In genomic region chr14:22432348-22432976, GRCh38 we compare ENCODE assay signal across 8 cellular contexts.
A peak's percentile ranks its signal among the peaks of the same experiment; 100 is the strongest.
DNase-seq lines count a peak whose midpoint lies in the region; ATAC-seq and TF ChIP-seq lines count a peak whose summit lies in the region.

No MANE protein-coding gene starts in this region.

- TF ChIP-seq POLR2A in transverse colon (IDR thresholded peaks at IDR 0.05): no peak

- H3K4me3 ChIP-seq in Loucy (ENCODE audit: low read length, poor library complexity, severe bottlenecking): peak overlapping the region; percentile 52
- H3K4me3 ChIP-seq in transverse colon: no peak overlapping the region

- peak overlapping the region; percentile 88 for H3K27ac Mint-ChIP-seq in Calu3 (ENCODE audit: unreplicated experiment)
- peak overlapping the region; percentile 48; the same call in 1 of the 2 replicates for H3K27ac Mint-ChIP-seq in WTC11
- H3K27ac Mint-ChIP-seq in immature natural killer cell: peak overlapping the region; percentile 9 to 98 (median 87)

- H4K20me1 ChIP-seq in Loucy (ENCODE audit: insufficient read depth, low read length, poor library complexity, severe bottlenecking): no peaks in the 10 kb centered on the region

- H3K9me3 ChIP-seq in Loucy (ENCODE audit: insufficient read depth, low read depth, low read length) (no peaks in the 10 kb centered on the region), transverse colon (no peaks in the 10 kb centered on the region)

- in situ Hi-C loops in transverse colon (cut with MboI; ENCODE audit: low pct_ligation_motif_present in 1 of 4, low pct_unique_long_range_greater_than_20kb in 1 of 4, low sequenced_read_pairs in 3 of 4): no loop called here

- H3K27me3 Mint-ChIP-seq in Calu3 (ENCODE audit: unreplicated experiment): no peaks in the 10 kb centered on the region
- H3K27me3 Mint-ChIP-seq in WTC11 (ENCODE audit: low read depth): no peaks in the 10 kb centered on the region
- peaks cover 0 to 2% (median 0%) of the 10 kb centered on the region in 3 donors for H3K27me3 Mint-ChIP-seq in immature natural killer cell (ENCODE audit: low read depth in 3 of 3)

- H3K36me3 Mint-ChIP-seq in Calu3 (ENCODE audit: insufficient read depth, unreplicated experiment) (peaks cover 6% of the 10 kb centered on the region), WTC11 (no peaks in the 10 kb centered on the region), immature natural killer cell (peaks cover 0 to 5% (median 0%) of the 10 kb centered on the region in 3 donors)

- peak overlapping the region; percentile 69 for H3K9ac ChIP-seq in Loucy (ENCODE audit: low read depth, low read length, poor library complexity, severe bottlenecking)

- TF ChIP-seq CTCF in Calu3 (IDR thresholded peaks at IDR 0.05; ENCODE audit: unreplicated experiment) (no peak), Loucy (conservative IDR thresholded peaks at IDR 0.05; ENCODE audit: low read length) (no peak), WTC11 (IDR thresholded peaks at IDR 0.05) (no peak), transverse colon (IDR thresholded peaks at IDR 0.05) (no peak)

- CTCF ChIA-PET in Calu3 (lab: Charles Lee): interaction anchor here (0.6 to 1.4 kb wide), 7 partner anchors 11 to 50 kb away, joined by 3 to 4 read pairs (median 3); no protein-coding TSS in a partner anchor
- CTCF ChIA-PET in WTC11 (lab: Charles Lee): interaction anchor here (0.7 to 1.7 kb wide), 5 partner anchors 12 to 232 kb away, joined by 3 to 5 read pairs (median 3); no protein-coding TSS in a partner anchor

- H3K4me1 ChIP-seq in Loucy (ENCODE audit: insufficient read depth, low read length, poor library complexity, severe bottlenecking) (peaks cover 81% of the 10 kb centered on the region), transverse colon (peaks cover 13 to 44% (median 28%) of the 10 kb centered on the region in 4 donors)

- H3K79me2 ChIP-seq in Loucy (ENCODE audit: insufficient read depth, low read length): peaks cover 13% of the 10 kb centered on the region; the same call in 1 of the 2 replicates

- H3K27me3 ChIP-seq in Loucy (ENCODE audit: insufficient read depth, low read length, poor library complexity, severe bottlenecking) (no peaks in the 10 kb centered on the region), transverse colon (no peaks in the 10 kb centered on the region)

- intact Hi-C loops in Calu3 (cut with micrococcal nuclease; ENCODE audit: unreplicated experiment) (loop anchor here (5.0 kb wide), 1 partner anchor 40 kb away; no protein-coding TSS in a partner anchor), transverse colon (cut with DNase I; ENCODE audit: low total_unique reads) (no loop called here)

- H3K4me1 Mint-ChIP-seq in Calu3 (ENCODE audit: low read depth, unreplicated experiment) (peaks cover 39% of the 10 kb centered on the region), WTC11 (peaks cover 6% of the 10 kb centered on the region), immature natural killer cell (peaks cover 88 to 97% of the 10 kb centered on the region in 2 donors)

- H3F3A ChIP-seq in Loucy (ENCODE audit: low read depth): no peaks in the 10 kb centered on the region

- POLR2A ChIA-PET in WTC11 (lab: Charles Lee): no interaction called here

- BruUV-seq in Calu3 (replicated peaks; lab: Mats Ljungman, UMichigan): no TSS peak

- peak overlapping the region in 3 of 4 donors; percentile 44 to 59 (median 45) for H3K27ac ChIP-seq in transverse colon

- no peaks in the 10 kb centered on the region for H3K9me2 ChIP-seq in Loucy (replicated peaks; ENCODE audit: low read depth, low read length)

- DNase-seq in Calu3 (peak; percentile 65), WTC11 (ENCODE audit: low spot score) (no peak), immature natural killer cell (no peak), transverse colon (peak; percentile 53), NCI-H146 treated with DMSO at 0.1 percent for 48 hours (lab: John Stamatoyannopoulos, UW; ENCODE audit: unreplicated experiment) (no peak), ecto neural progenitor cell (ENCODE audit: low spot score) (no peak)

- peak overlapping the region; percentile 38 for H3K4me3 Mint-ChIP-seq in Calu3 (ENCODE audit: low read depth, unreplicated experiment)
- no peak overlapping the region for H3K4me3 Mint-ChIP-seq in WTC11
- peak overlapping the region; percentile 3 to 74 (median 46) for H3K4me3 Mint-ChIP-seq in immature natural killer cell

- no peak overlapping the region for H2AFZ ChIP-seq in Loucy (ENCODE audit: low read length)

- ATAC-seq in WTC11: no peak
- ATAC-seq in GM21723 (IDR thresholded peaks at IDR 0.05; ENCODE audit: unreplicated experiment): no peak

- no peak for TF ChIP-seq EP300 in transverse colon (IDR thresholded peaks at IDR 0.05; ENCODE audit: low read depth)

- no peaks in the 10 kb centered on the region for H3K36me3 ChIP-seq in Loucy (ENCODE audit: insufficient read depth, low read length)
- no peaks in the 10 kb centered on the region for H3K36me3 ChIP-seq in transverse colon

- WGBS in transverse colon (ENCODE audit: low coverage in 1 of 2), 2 donors: 11 to 17% methylated on average over 3 to 4 of the region's 4 CpGs

- H3K9me3 Mint-ChIP-seq in Calu3 (ENCODE audit: low read depth, unreplicated experiment) (no peaks in the 10 kb centered on the region), WTC11 (no peaks in the 10 kb centered on the region), immature natural killer cell (no peaks in the 10 kb centered on the region)

- peak overlapping the region; percentile 73 for H3K4me2 ChIP-seq in Loucy (ENCODE audit: low read depth, low read length, poor library complexity, severe bottlenecking)

TF ChIP-seq in WTC11, 78 proteins besides CTCF, POLR2A, EP300 and RAD21 (continues in another document):
- no peak for TF ChIP-seq MAX (CRISPR knock-in tag; IDR thresholded peaks at IDR 0.05)
- no peak for TF ChIP-seq CREB1 (CRISPR knock-in tag; IDR thresholded peaks at IDR 0.05)
- no peak for TF ChIP-seq SP1 (CRISPR knock-in tag; conservative IDR thresholded peaks at IDR 0.05)
- no peak for TF ChIP-seq TCF7 (CRISPR knock-in tag; IDR thresholded peaks at IDR 0.05; ENCODE audit: low read depth)
- TF ChIP-seq FOXK1 (CRISPR knock-in tag; IDR thresholded peaks at IDR 0.05): no peak
- TF ChIP-seq GRHL2 (CRISPR knock-in tag; IDR thresholded peaks at IDR 0.05; ENCODE audit: insufficient replicate concordance, severe bottlenecking): no peak
- TF ChIP-seq CDX4 (CRISPR knock-in tag; IDR thresholded peaks at IDR 0.05; ENCODE audit: borderline replicate concordance): no peak
- no peak for TF ChIP-seq HMGA2 (CRISPR knock-in tag; IDR thresholded peaks at IDR 0.05)
- no peak for TF ChIP-seq ZNF425 (CRISPR knock-in tag; conservative IDR thresholded peaks at IDR 0.05)
- no peak for TF ChIP-seq ARID4B (CRISPR knock-in tag; IDR thresholded peaks at IDR 0.05; ENCODE audit: borderline replicate concordance)

Comparison
In these comparisons a context has a peak if more than half of its experiments do, and no peak if none do; other contexts are left out.
1. DNase-seq: peak in Calu3 (single experiment) and transverse colon (single experiment); none in WTC11 (single experiment), immature natural killer cell (0 of 3), NCI-H146 treated with DMSO at 0.1 percent for 48 hours (single experiment) and ecto neural progenitor cell (single experiment).
2. Peak in every context shown above with its lines, with median percentiles within 50 percentile points of each other: H3K27ac Mint-ChIP-seq.